ENCODE assay signal across 22 cellular contexts in genomic region chr3:191397771-191398170, GRCh38.
"Had no signal": no experiment of that assay in that cellular context is flagged by ENCODE, and none has a peak within 500 bp of the region (broad histone marks: within the 10 kb centered on the region; RNA-seq: fewer than 3 reads in every experiment).

No MANE protein-coding gene starts in this region.

- H3K4me3 ChIP-seq: coronary artery, esophagus squamous epithelium, gastrocnemius medialis, mucosa of descending colon, sigmoid colon, upper lobe of right lung had no signal

- H3K9me3 Mint-ChIP-seq: activated naive CD4-positive, alpha-beta T cell treated with anti-CD3 and anti-CD28 coated beads, Interleukin-2, amount 10 ng/mL, durations not matched to agents 7 days and 5 days; endodermal cell had no signal

- ATAC-seq: activated CD4-positive, alpha-beta T cell treated with anti-CD3 and anti-CD28 coated beads for 36 hours; gastrocnemius medialis; left colon; mucosa of descending colon; naive thymus-derived CD4-positive, alpha-beta T cell; stimulated activated naive CD8-positive, alpha-beta T cell treated with anti-CD3 and anti-CD28 coated beads, Interleukin-15, Interleukin-2, amounts not matched to agents 100 U/mL and 50 U/mL, for 24 hours; upper lobe of right lung had no signal

- H3K36me3 Mint-ChIP-seq: activated naive CD4-positive, alpha-beta T cell treated with anti-CD3 and anti-CD28 coated beads, Interleukin-2, amount 10 ng/mL, durations not matched to agents 7 days and 5 days had no signal

- H3K27ac ChIP-seq: coronary artery, esophagus squamous epithelium, gastrocnemius medialis, sigmoid colon, upper lobe of right lung had no signal

- H3K9me3 ChIP-seq: esophagus squamous epithelium, gastrocnemius medialis, mucosa of descending colon, sigmoid colon, upper lobe of right lung had no signal

- DNase-seq: activated CD4-positive, alpha-beta T cell treated with anti-CD3 and anti-CD28 coated beads for 36 hours; activated CD4-positive, alpha-beta T cell treated with anti-CD3 and anti-CD28 coated beads, Interleukin-2, amount 50 U/mL, for 4 hours; activated CD8-positive, alpha-beta memory T cell treated with anti-CD3 and anti-CD28 coated beads for 24 hours; activated CD8-positive, alpha-beta memory T cell treated with anti-CD3 and anti-CD28 coated beads, Interleukin-2, amount 50 U/mL, for 4 hours; activated effector memory CD4-positive, alpha-beta T cell treated with Interleukin-2 at 50 U/mL for 16 hours; activated naive CD4-positive, alpha-beta T cell treated with anti-CD3 and anti-CD28 coated beads, Interleukin-2, amount 10 ng/mL, durations not matched to agents 7 days and 5 days; activated T-cell treated with anti-CD3 and anti-CD28 coated beads, Interleukin-2, amount 50 U/mL, for 48 hours; anterior cingulate cortex; endodermal cell; esophagus squamous epithelium; gastrocnemius medialis; hypothalamus; left colon; mesenchymal stem cell; mucosa of descending colon; naive thymus-derived CD4-positive, alpha-beta T cell; sigmoid colon; stimulated activated CD4-positive, alpha-beta T cell treated with anti-CD3 and anti-CD28 coated beads, Interleukin-4, amount 100 ng/mL, for 24 hours; stimulated activated naive CD8-positive, alpha-beta T cell treated with anti-CD3 and anti-CD28 coated beads, Interleukin-15, Interleukin-2, amounts not matched to agents 100 U/mL and 50 U/mL, for 24 hours; T-helper 9 cell; upper lobe of right lung had no signal

- H3K4me1 ChIP-seq: esophagus squamous epithelium, gastrocnemius medialis, sigmoid colon, upper lobe of right lung had no signal

- H3K4me1 Mint-ChIP-seq: activated CD4-positive, alpha-beta T cell treated with anti-CD3 and anti-CD28 coated beads for 36 hours; activated naive CD4-positive, alpha-beta T cell treated with anti-CD3 and anti-CD28 coated beads, Interleukin-2, amount 10 ng/mL, durations not matched to agents 7 days and 5 days; naive thymus-derived CD4-positive, alpha-beta T cell had no signal

- H3K4me3 Mint-ChIP-seq: activated CD4-positive, alpha-beta T cell treated with anti-CD3 and anti-CD28 coated beads for 36 hours; activated naive CD4-positive, alpha-beta T cell treated with anti-CD3 and anti-CD28 coated beads, Interleukin-2, amount 10 ng/mL, durations not matched to agents 7 days and 5 days; endodermal cell; naive thymus-derived CD4-positive, alpha-beta T cell had no signal

- H3K27me3 Mint-ChIP-seq: activated CD4-positive, alpha-beta T cell treated with anti-CD3 and anti-CD28 coated beads for 36 hours; activated naive CD4-positive, alpha-beta T cell treated with anti-CD3 and anti-CD28 coated beads, Interleukin-2, amount 10 ng/mL, durations not matched to agents 7 days and 5 days; naive thymus-derived CD4-positive, alpha-beta T cell had no signal

- H3K27me3 ChIP-seq: esophagus squamous epithelium, gastrocnemius medialis, sigmoid colon, upper lobe of right lung had no signal

- H3K27ac Mint-ChIP-seq: activated CD4-positive, alpha-beta T cell treated with anti-CD3 and anti-CD28 coated beads for 36 hours; activated naive CD4-positive, alpha-beta T cell treated with anti-CD3 and anti-CD28 coated beads, Interleukin-2, amount 10 ng/mL, durations not matched to agents 7 days and 5 days; endodermal cell; naive thymus-derived CD4-positive, alpha-beta T cell had no signal
